10 cellular contexts compared by ENCODE assay signal in genomic region chr5:171606414-171607024, GRCh38.
DNase-seq lines count a peak whose midpoint lies in the region; ATAC-seq, FAIRE-seq and TF ChIP-seq lines count a peak whose summit lies in the region.
"Had no signal": no experiment of that assay in that cellular context is flagged by ENCODE, and none has a peak within 500 bp of the region (broad histone marks: within the 10 kb centered on the region; RNA-seq: fewer than 3 reads in every experiment).

No MANE protein-coding gene starts in this region.

- TF ChIP-seq CTCF in AG09319 (IDR thresholded peaks at IDR 0.05; ENCODE audit: low read depth, low read length) (peak; percentile 19), GM12874 (IDR thresholded peaks at IDR 0.05; ENCODE audit: insufficient read depth, low read depth, low read length) (peak; percentile 58), Panc1 (IDR thresholded peaks at IDR 0.05) (peak; percentile 51; the same call in 1 of the 2 replicates), fibroblast of the aortic adventitia (IDR thresholded peaks at IDR 0.05; ENCODE audit: insufficient read depth, low read length) (peak; percentile 45)

- H3K4me3 ChIP-seq in Panc1 (ENCODE audit: low read depth in 2 of 2, low read length in 2 of 2), result no peak overlapping the region
- no peak overlapping the region for H3K4me3 ChIP-seq in fibroblast of the aortic adventitia (ENCODE audit: low read depth, low read length)

- CTCF ChIA-PET in Panc1 (lab: Charles Lee), result interaction anchor here (0.6 to 1.0 kb wide), 2 partner anchors 102 to 188 kb away, joined by 3 to 4 read pairs; no protein-coding TSS in a partner anchor

- no peaks in the 10 kb centered on the region for H3K36me3 ChIP-seq in Panc1 (ENCODE audit: control insufficient read depth, insufficient read depth, low read length)

- no peak for FAIRE-seq in urothelium cell line (lab: Jason Lieb, UNC)

- POLR2A ChIA-PET in Panc1 (lab: Charles Lee), result no interaction called here

- DNase-seq in AG09319 (ENCODE audit: extremely low read depth, low read depth) (no peak), Panc1 (ENCODE audit: low read depth, low spot score) (no peak), fibroblast of the aortic adventitia (ENCODE audit: low read depth) (peak; percentile 11), NCI-H128 (lab: John Stamatoyannopoulos, UW; ENCODE audit: unreplicated experiment) (no peak), cerebellar nuclear complex (lab: John Stamatoyannopoulos, UW) (no peak), urothelium cell line (ENCODE audit: low spot score) (no peak)
- DNase-seq: NCI-H1436 treated with DMSO at 0.1 percent for 48 hours, retina had no signal

- BruUV-seq in Panc1 (replicated peaks; lab: Mats Ljungman, UMichigan), result no TSS peak

- H3K4me1 ChIP-seq in Panc1 (ENCODE audit: control insufficient read depth, insufficient read depth, low read length), result no peaks in the 10 kb centered on the region

- intact Hi-C loops in Panc1 (cut with micrococcal nuclease; ENCODE audit: unreplicated experiment), result no loop called here

- in situ Hi-C loops in Panc1 (cut with HindIII; ENCODE audit: low pct_unique_long_range_greater_than_20kb, low sequenced_read_pairs), result no loop called here

- H3K27ac ChIP-seq in Panc1 (ENCODE audit: low read length), result no peak overlapping the region

- peaks cover 3% of the 10 kb centered on the region; the same call in 1 of the 2 replicates for H3K9me3 ChIP-seq in Panc1 (ENCODE audit: control insufficient read depth, insufficient read depth, low read depth, low read length)

- H3K27me3 ChIP-seq in Panc1 (ENCODE audit: control insufficient read depth, insufficient read depth, low read length), result peaks cover 9% of the 10 kb centered on the region; the same call in 1 of the 2 replicates

- ATAC-seq in Panc1 (no peak), GM21737 (IDR thresholded peaks at IDR 0.05; ENCODE audit: unreplicated experiment) (no peak)
